In genomic region chr9:100058699-100059579, GRCh38 we compare ENCODE assay signal across 14 cellular contexts. TPM values are rescaled to one million over a fixed set of nuclear protein-coding genes. Genes with fewer than 3 reads are reported as not detected.
DNase-seq lines count a peak whose midpoint lies in the region; ATAC-seq and TF ChIP-seq lines count a peak whose summit lies in the region.
"Had no signal": no experiment of that assay in that cellular context is flagged by ENCODE, and none has a peak within 500 bp of the region (broad histone marks: within the 10 kb centered on the region; RNA-seq: fewer than 3 reads in every experiment).

No MANE protein-coding gene starts in this region.

- intact Hi-C loops in colonic mucosa (cut with DNase I) = no loop called here

- H3K9me2 ChIP-seq in Karpas-422 (replicated peaks; ENCODE audit: insufficient read depth, low read length) = no peaks in the 10 kb centered on the region

- peaks cover 64% of the 10 kb centered on the region for H3K79me2 ChIP-seq in Karpas-422 (ENCODE audit: low read length)

- ATAC-seq in GM19455 (IDR thresholded peaks at IDR 0.05; ENCODE audit: unreplicated experiment) = peak; percentile 70
- peak; percentile 59 for ATAC-seq in HG02938 (IDR thresholded peaks at IDR 0.05; ENCODE audit: unreplicated experiment)
- ATAC-seq: gastrocnemius medialis, GM23338 had no signal

- in situ Hi-C loops in GM13976 (cut with MboI; ENCODE audit: low sequenced_read_pairs, unreplicated experiment) = no loop called here

- H3K9ac ChIP-seq in Karpas-422 (ENCODE audit: low read length) (no peak overlapping the region), colonic mucosa (ENCODE audit: low read depth in 2 of 2, low read length in 2 of 2) (no peak overlapping the region)

- H3K27me3 ChIP-seq in Karpas-422 (ENCODE audit: low read length) = no peaks in the 10 kb centered on the region
- H3K27me3 ChIP-seq in colonic mucosa = no peaks in the 10 kb centered on the region
- H3K27me3 ChIP-seq: gastrocnemius medialis, sigmoid colon had no signal

- H2AFZ ChIP-seq in Karpas-422 (ENCODE audit: low read length) = no peak overlapping the region
- H2AFZ ChIP-seq: GM23338 had no signal

- peaks cover 3% of the 10 kb centered on the region; the same call in 1 of the 2 replicates for H4K20me1 ChIP-seq in Karpas-422 (ENCODE audit: insufficient read depth, low read depth, low read length)

- H3K9me3 ChIP-seq in Karpas-422 (ENCODE audit: low read length) (no peaks in the 10 kb centered on the region), colonic mucosa (no peaks in the 10 kb centered on the region)
- H3K9me3 ChIP-seq: gastrocnemius medialis, sigmoid colon had no signal

- no peak overlapping the region for H3K4me3 ChIP-seq in Karpas-422 (ENCODE audit: low read length)
- no peak overlapping the region for H3K4me3 ChIP-seq in colonic mucosa
- H3K4me3 ChIP-seq: gastrocnemius medialis, GM23338, sigmoid colon had no signal

- peak overlapping the region; percentile 35 for H3K4me2 ChIP-seq in Karpas-422 (ENCODE audit: low read depth, low read length, poor library complexity, severe bottlenecking)
- H3K4me2 ChIP-seq: GM23338 had no signal

- TF ChIP-seq CTCF in GM13976 (IDR thresholded peaks at IDR 0.05; ENCODE audit: borderline replicate concordance, control extremely low read depth, extremely low read depth, insufficient read depth, missing control alignments) (no peak), colonic mucosa (IDR thresholded peaks at IDR 0.05) (no peak)

- H3K36me3 ChIP-seq in Karpas-422 (ENCODE audit: insufficient read depth, low read length) (peaks cover 19% of the 10 kb centered on the region), colonic mucosa (peaks cover 3% of the 10 kb centered on the region)

- DNase-seq in GM13976 (ENCODE audit: low spot score) = peak; percentile 45
- DNase-seq in Karpas-422 = peak; percentile 93
- no peak for DNase-seq in inferior parietal cortex (ENCODE audit: extremely low spot score)
- no peak for DNase-seq in COLO668 (lab: John Stamatoyannopoulos, UW; ENCODE audit: unreplicated experiment)
- DNase-seq in HT-29 (ENCODE audit: low spot score) = no peak
- DNase-seq in colonic mucosa = no peak
- DNase-seq: cerebellar nuclear complex, COR-L47, gastrocnemius medialis, mesenchymal stem cell, sigmoid colon had no signal

- H3K4me1 ChIP-seq in Karpas-422 (ENCODE audit: low read length) (peaks cover 60% of the 10 kb centered on the region), colonic mucosa (no peaks in the 10 kb centered on the region)

- H3K27ac ChIP-seq in Karpas-422 (ENCODE audit: low read length) (peak overlapping the region; percentile 90), colonic mucosa (no peak overlapping the region)
- H3K27ac ChIP-seq: gastrocnemius medialis, sigmoid colon had no signal

RNA-seq across cellular contexts. Expression of gene ERP44, which starts 39.9 kb away (rescaled TPM):
- total RNA-seq in Karpas-422 (2014; rRNA removed; shearing (Covaris generic); ENCODE audit: low replicate concordance) = 10.3 and 20.9 TPM in 2 replicates
- 6.6 and 6.8 TPM in 2 replicates for total RNA-seq in HT-29 (2014; rRNA removed; shearing (Covaris generic))
- 10 to 100 TPM; 27.8 to 30.2 TPM for total RNA-seq in colonic mucosa

RNA-seq across cellular contexts. Expression of gene INVS, which starts 40.1 kb away (rescaled TPM):
- 25.0 and 33.8 TPM in 2 replicates for total RNA-seq in Karpas-422 (2014; rRNA removed; shearing (Covaris generic); ENCODE audit: low replicate concordance)
- 5.9 and 10.4 TPM in 2 replicates for total RNA-seq in HT-29 (2014; rRNA removed; shearing (Covaris generic))
- total RNA-seq in colonic mucosa = 10 to 100 TPM; 12.1 to 16.0 TPM

Comparison
In these comparisons a context has a peak if more than half of its experiments do, and no peak if none do; other contexts are left out.
1. DNase-seq: peak in GM13976 (single experiment) and Karpas-422 (single experiment); none in inferior parietal cortex (single experiment), COLO668 (single experiment), HT-29 (single experiment) and colonic mucosa (single experiment).